8 cellular contexts compared by ENCODE assay signal in the genomic region with DNA sequence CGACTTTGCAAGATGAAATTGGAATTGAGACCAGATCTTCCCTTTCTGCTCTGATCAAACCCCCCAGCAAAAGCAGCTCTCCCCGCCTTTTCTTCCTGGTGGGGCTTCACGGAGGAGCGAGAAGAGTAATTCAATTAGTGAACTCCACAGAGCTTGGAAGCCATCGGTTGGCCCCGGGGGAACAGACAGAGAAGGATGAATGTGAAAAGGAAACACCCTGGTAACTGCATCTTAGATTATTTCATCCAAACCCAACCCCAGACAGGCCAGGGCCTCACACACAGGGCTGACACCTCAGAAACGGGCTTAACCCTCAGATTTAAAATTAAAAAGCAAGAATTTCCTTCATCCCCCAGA. TPM values are rescaled to one million over a fixed set of nuclear protein-coding genes. Genes with fewer than 3 reads are reported as not detected.
A peak's percentile ranks its signal among the peaks of the same experiment; 100 is the strongest.
DNase-seq lines count a peak whose midpoint lies in the region; ATAC-seq and TF ChIP-seq lines count a peak whose summit lies in the region.

No MANE protein-coding gene starts in this region.

- peak overlapping the region; percentile 96 for H3K27ac Mint-ChIP-seq in activated CD8-positive, alpha-beta memory T cell treated with anti-CD3 and anti-CD28 coated beads, Interleukin-2, amount 10 ng/mL, durations not matched to agents 7 days and 5 days
- peak overlapping the region; percentile 93 for H3K27ac Mint-ChIP-seq in activated T-cell treated with anti-CD3 and anti-CD28 coated beads, Interleukin-2, amount 50 U/mL, for 72 hours

- peaks cover 16% of the 10 kb centered on the region for H3K36me3 Mint-ChIP-seq in activated CD8-positive, alpha-beta memory T cell treated with anti-CD3 and anti-CD28 coated beads, Interleukin-2, amount 10 ng/mL, durations not matched to agents 7 days and 5 days
- peaks cover 0 to 6% of the 10 kb centered on the region in 2 donors for H3K36me3 Mint-ChIP-seq in activated T-cell treated with anti-CD3 and anti-CD28 coated beads, Interleukin-2, amount 50 U/mL, for 72 hours (ENCODE audit: insufficient read depth in 2 of 2)

- H3K4me3 Mint-ChIP-seq in activated CD8-positive, alpha-beta memory T cell treated with anti-CD3 and anti-CD28 coated beads, Interleukin-2, amount 10 ng/mL, durations not matched to agents 7 days and 5 days, result peak overlapping the region; percentile 75
- peak overlapping the region; percentile 89 to 90 for H3K4me3 Mint-ChIP-seq in activated T-cell treated with anti-CD3 and anti-CD28 coated beads, Interleukin-2, amount 50 U/mL, for 72 hours

- H3K27me3 Mint-ChIP-seq in activated CD8-positive, alpha-beta memory T cell treated with anti-CD3 and anti-CD28 coated beads, Interleukin-2, amount 10 ng/mL, durations not matched to agents 7 days and 5 days, result no peaks in the 10 kb centered on the region
- H3K27me3 Mint-ChIP-seq in activated T-cell treated with anti-CD3 and anti-CD28 coated beads, Interleukin-2, amount 50 U/mL, for 72 hours (ENCODE audit: low read depth), result no peaks in the 10 kb centered on the region

- peaks cover 92% of the 10 kb centered on the region for H3K4me1 Mint-ChIP-seq in activated CD8-positive, alpha-beta memory T cell treated with anti-CD3 and anti-CD28 coated beads, Interleukin-2, amount 10 ng/mL, durations not matched to agents 7 days and 5 days
- peaks cover 91% of the 10 kb centered on the region for H3K4me1 Mint-ChIP-seq in activated T-cell treated with anti-CD3 and anti-CD28 coated beads, Interleukin-2, amount 50 U/mL, for 72 hours (ENCODE audit: low read depth)

- no peaks in the 10 kb centered on the region for H3K9me3 Mint-ChIP-seq in activated CD8-positive, alpha-beta memory T cell treated with anti-CD3 and anti-CD28 coated beads, Interleukin-2, amount 10 ng/mL, durations not matched to agents 7 days and 5 days (ENCODE audit: low read depth)
- no peaks in the 10 kb centered on the region for H3K9me3 Mint-ChIP-seq in activated T-cell treated with anti-CD3 and anti-CD28 coated beads, Interleukin-2, amount 50 U/mL, for 72 hours

- peaks cover 0 to 7% of the 10 kb centered on the region in 2 donors for H3K36me3 ChIP-seq in left lung
- no peaks in the 10 kb centered on the region for H3K36me3 ChIP-seq in thoracic aorta

- H3K4me3 ChIP-seq in left lung (no peak overlapping the region), thoracic aorta (peak overlapping the region; percentile 62)

- DNase-seq in activated CD8-positive, alpha-beta memory T cell treated with anti-CD3 and anti-CD28 coated beads, Interleukin-2, amount 10 ng/mL, durations not matched to agents 7 days and 5 days, result no peak
- no peak for DNase-seq in activated CD8-positive, alpha-beta memory T cell treated with anti-CD3 and anti-CD28 coated beads for 24 hours
- DNase-seq in activated T-cell treated with anti-CD3 and anti-CD28 coated beads, Interleukin-2, amount 50 U/mL, for 72 hours, result peak in 1 of 2 donors; percentile 33
- DNase-seq in left lung, result no peak
- no peak for DNase-seq in thoracic aorta (ENCODE audit: low spot score)
- no peak for DNase-seq in NCI-H1105 (lab: John Stamatoyannopoulos, UW)
- no peak for DNase-seq in C1 segment of cervical spinal cord (lab: John Stamatoyannopoulos, UW)

- ATAC-seq in activated CD8-positive, alpha-beta memory T cell treated with anti-CD3 and anti-CD28 coated beads, Interleukin-2, amount 10 ng/mL, durations not matched to agents 7 days and 5 days, result no peak
- ATAC-seq in activated T-cell treated with anti-CD3 and anti-CD28 coated beads, Interleukin-2, amount 50 U/mL, for 72 hours (replicated peaks in 1 of 2), result peak; percentile 13 to 16
- ATAC-seq in left lung (no peak), thoracic aorta (ENCODE audit: insufficient number of reproducible peaks, low FRiP score, low read depth) (no peak), HG03097 (IDR thresholded peaks at IDR 0.05; ENCODE audit: low FRiP score, unreplicated experiment) (no peak)

- peak overlapping the region; percentile 78 to 85 for H3K27ac ChIP-seq in left lung
- peak overlapping the region; percentile 86 to 87 for H3K27ac ChIP-seq in thoracic aorta

- CTCF ChIA-PET in activated CD8-positive, alpha-beta memory T cell treated with anti-CD3 and anti-CD28 coated beads, Interleukin-2, amount 10 ng/mL, durations not matched to agents 7 days and 5 days (lab: Charles Lee), result interaction anchor here (1.0 to 1.4 kb wide), 4 partner anchors 10 to 64 kb away, joined by 3 to 5 read pairs (median 4); no protein-coding TSS in a partner anchor

- no peaks in the 10 kb centered on the region for H3K27me3 ChIP-seq in left lung
- H3K27me3 ChIP-seq in thoracic aorta (replicated peaks; ENCODE audit: insufficient read depth), result no peaks in the 10 kb centered on the region

- intact Hi-C loops in left lung (cut with DNase I), result no loop called here

- H3K9me3 ChIP-seq in left lung (no peaks in the 10 kb centered on the region), thoracic aorta (no peaks in the 10 kb centered on the region)

- TF ChIP-seq CTCF in left lung (IDR thresholded peaks at IDR 0.05) (no peak), thoracic aorta (IDR thresholded peaks at IDR 0.05) (no peak)

- peaks cover 82 to 97% of the 10 kb centered on the region in 2 donors for H3K4me1 ChIP-seq in left lung
- peaks cover 85 to 100% of the 10 kb centered on the region in 2 donors for H3K4me1 ChIP-seq in thoracic aorta (ENCODE audit: control insufficient read depth in 1 of 2, low read depth in 2 of 2)

RNA-seq across cellular contexts. Expression of gene SMAD7, which starts 18.3 kb away (rescaled TPM):
- 10 to 100 TPM; 18.5 to 29.3 TPM for total RNA-seq in activated CD8-positive, alpha-beta memory T cell treated with anti-CD3 and anti-CD28 coated beads, Interleukin-2, amount 10 ng/mL, durations not matched to agents 7 days and 5 days
- total RNA-seq in activated T-cell treated with anti-CD3 and anti-CD28 coated beads, Interleukin-2, amount 50 U/mL, for 72 hours, result 10 to 100 TPM; 14.9 to 21.7 TPM
- 10 to 100 TPM; 43.3 to 46.3 TPM for total RNA-seq in left lung
- total RNA-seq in thoracic aorta, result 100 to 1,000 TPM in 1 of 2 donors, 10 to 100 TPM in 1; 80.8 to 107 TPM

Comparison
In these comparisons a context has a peak if more than half of its experiments do, and no peak if none do; other contexts are left out.
1. ATAC-seq: peak in activated T-cell treated with anti-CD3 and anti-CD28 coated beads, Interleukin-2, amount 50 U/mL, for 72 hours (2 of 2); none in activated CD8-positive, alpha-beta memory T cell treated with anti-CD3 and anti-CD28 coated beads, Interleukin-2, amount 10 ng/mL, durations not matched to agents 7 days and 5 days (single experiment), left lung (single experiment), thoracic aorta (single experiment) and HG03097 (single experiment).